2 cellular contexts compared by ENCODE assay signal in the genomic region with DNA sequence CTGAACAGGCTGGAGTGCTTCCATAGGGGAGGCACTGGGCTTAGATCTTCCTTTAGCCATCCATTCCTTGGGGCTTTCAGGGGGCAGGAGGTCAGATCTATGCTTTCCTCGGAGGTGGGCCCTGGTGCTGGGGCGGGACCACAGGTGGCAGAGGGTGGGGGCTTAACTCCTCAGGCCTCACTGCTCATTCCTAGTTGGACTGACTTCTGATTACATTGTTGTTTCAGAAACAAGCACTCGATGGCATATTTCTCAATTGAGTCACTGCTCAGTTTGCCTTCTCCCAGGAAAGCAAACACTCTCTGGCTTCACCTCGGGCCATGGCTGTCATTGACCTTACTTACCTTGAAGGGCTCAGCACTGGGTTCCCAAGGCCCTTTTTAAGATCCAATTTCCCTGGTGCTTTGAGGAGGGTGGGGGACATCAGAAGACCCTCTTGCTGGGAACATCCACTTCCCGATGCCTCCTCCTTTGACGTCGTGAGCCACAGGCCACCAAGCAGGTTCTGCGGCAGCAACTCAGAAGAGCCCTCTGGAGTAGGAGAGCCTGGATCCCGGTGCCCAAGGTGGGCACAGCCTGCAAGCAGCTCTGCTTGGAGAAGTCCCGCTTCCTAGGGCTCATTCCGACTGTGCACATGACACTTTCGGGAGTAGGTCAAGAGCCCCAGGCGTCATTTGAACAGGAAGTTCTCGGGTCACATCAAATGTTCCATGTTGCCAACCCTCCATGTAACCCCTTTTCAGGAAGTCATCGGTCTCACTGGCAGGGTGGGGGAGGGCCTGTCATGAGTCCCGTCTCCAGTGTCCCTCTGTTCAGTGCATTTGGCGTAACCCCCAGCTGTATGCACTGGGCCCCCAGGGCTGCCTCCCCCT.
TF ChIP-seq lines count a peak whose summit lies in the region.

No MANE protein-coding gene starts in this region.

TF ChIP-seq in A549, 52 proteins besides CTCF, POLR2A, EP300 and RAD21 (continued from another document and continues in another):
- TF ChIP-seq E2F6 (IDR thresholded peaks at IDR 0.05; ENCODE audit: borderline replicate concordance, low read depth) (peak; percentile 70; the same call in 1 of the 2 replicates), EHMT2 (IDR thresholded peaks at IDR 0.05; ENCODE audit: low read depth) (no peak), HDAC2 (IDR thresholded peaks at IDR 0.05) (peak; percentile 28; the same call in 1 of the 2 replicates), KDM5A (IDR thresholded peaks at IDR 0.05) (no peak), NFE2L2 (conservative IDR thresholded peaks at IDR 0.05; ENCODE audit: low read length) (no peak), PHF8 (IDR thresholded peaks at IDR 0.05; ENCODE audit: borderline replicate concordance, low read depth) (no peak), HOXB13 (CRISPR knock-in tag; IDR thresholded peaks at IDR 0.05; ENCODE audit: low read depth) (0 out of 2 replicates have a peak, but pooled peaks have one; percentile 40), FOSB (CRISPR knock-in tag; IDR thresholded peaks at IDR 0.05) (no peak), CBX8 (IDR thresholded peaks at IDR 0.05) (no peak), ZFP36 (IDR thresholded peaks at IDR 0.05; ENCODE audit: borderline replicate concordance, partially characterized antibody) (no peak), POLR2AphosphoS2 (conservative IDR thresholded peaks at IDR 0.05; ENCODE audit: low read length) (no peak), KDM1A (IDR thresholded peaks at IDR 0.05; ENCODE audit: low read depth) (no peak), RCOR1 (IDR thresholded peaks at IDR 0.05; ENCODE audit: low read depth, low read length) (no peak), MAFK (IDR thresholded peaks at IDR 0.05; ENCODE audit: partially characterized antibody) (no peak), PBX3 (IDR thresholded peaks at IDR 0.05) (no peak), EHF (CRISPR knock-in tag; IDR thresholded peaks at IDR 0.05) (no peak; the same call in 1 of the 2 replicates), BHLHE40 (IDR thresholded peaks at IDR 0.05; ENCODE audit: low read depth, low read length) (no peak), ESRRA (IDR thresholded peaks at IDR 0.05; ENCODE audit: borderline replicate concordance, low read length) (peak; percentile 31; the same call in 1 of the 2 replicates), TP53 (CRISPR knock-in tag; IDR thresholded peaks at IDR 0.05) (no peak), ZC3H11A (IDR thresholded peaks at IDR 0.05) (no peak), CEBPB (IDR thresholded peaks at IDR 0.05) (peak in 1 of 2 experiments; percentile 58; a peak in 2 of 4 replicates), MYC (IDR thresholded peaks at IDR 0.05; ENCODE audit: borderline replicate concordance, low read length) (no peak), MAZ (IDR thresholded peaks at IDR 0.05; ENCODE audit: borderline replicate concordance, low read depth, low read length) (no peak), CHD2 (IDR thresholded peaks at IDR 0.05; ENCODE audit: low read length, partially characterized antibody) (no peak), JUNB (IDR thresholded peaks at IDR 0.05) (peak; percentile 71)
- TF ChIP-seq, protein P1, sequence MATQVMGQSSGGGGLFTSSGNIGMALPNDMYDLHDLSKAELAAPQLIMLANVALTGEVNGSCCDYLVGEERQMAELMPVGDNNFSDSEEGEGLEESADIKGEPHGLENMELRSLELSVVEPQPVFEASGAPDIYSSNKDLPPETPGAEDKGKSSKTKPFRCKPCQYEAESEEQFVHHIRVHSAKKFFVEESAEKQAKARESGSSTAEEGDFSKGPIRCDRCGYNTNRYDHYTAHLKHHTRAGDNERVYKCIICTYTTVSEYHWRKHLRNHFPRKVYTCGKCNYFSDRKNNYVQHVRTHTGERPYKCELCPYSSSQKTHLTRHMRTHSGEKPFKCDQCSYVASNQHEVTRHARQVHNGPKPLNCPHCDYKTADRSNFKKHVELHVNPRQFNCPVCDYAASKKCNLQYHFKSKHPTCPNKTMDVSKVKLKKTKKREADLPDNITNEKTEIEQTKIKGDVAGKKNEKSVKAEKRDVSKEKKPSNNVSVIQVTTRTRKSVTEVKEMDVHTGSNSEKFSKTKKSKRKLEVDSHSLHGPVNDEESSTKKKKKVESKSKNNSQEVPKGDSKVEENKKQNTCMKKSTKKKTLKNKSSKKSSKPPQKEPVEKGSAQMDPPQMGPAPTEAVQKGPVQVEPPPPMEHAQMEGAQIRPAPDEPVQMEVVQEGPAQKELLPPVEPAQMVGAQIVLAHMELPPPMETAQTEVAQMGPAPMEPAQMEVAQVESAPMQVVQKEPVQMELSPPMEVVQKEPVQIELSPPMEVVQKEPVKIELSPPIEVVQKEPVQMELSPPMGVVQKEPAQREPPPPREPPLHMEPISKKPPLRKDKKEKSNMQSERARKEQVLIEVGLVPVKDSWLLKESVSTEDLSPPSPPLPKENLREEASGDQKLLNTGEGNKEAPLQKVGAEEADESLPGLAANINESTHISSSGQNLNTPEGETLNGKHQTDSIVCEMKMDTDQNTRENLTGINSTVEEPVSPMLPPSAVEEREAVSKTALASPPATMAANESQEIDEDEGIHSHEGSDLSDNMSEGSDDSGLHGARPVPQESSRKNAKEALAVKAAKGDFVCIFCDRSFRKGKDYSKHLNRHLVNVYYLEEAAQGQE (IDR thresholded peaks at IDR 0.05): no peak
- TF ChIP-seq, protein P2, sequence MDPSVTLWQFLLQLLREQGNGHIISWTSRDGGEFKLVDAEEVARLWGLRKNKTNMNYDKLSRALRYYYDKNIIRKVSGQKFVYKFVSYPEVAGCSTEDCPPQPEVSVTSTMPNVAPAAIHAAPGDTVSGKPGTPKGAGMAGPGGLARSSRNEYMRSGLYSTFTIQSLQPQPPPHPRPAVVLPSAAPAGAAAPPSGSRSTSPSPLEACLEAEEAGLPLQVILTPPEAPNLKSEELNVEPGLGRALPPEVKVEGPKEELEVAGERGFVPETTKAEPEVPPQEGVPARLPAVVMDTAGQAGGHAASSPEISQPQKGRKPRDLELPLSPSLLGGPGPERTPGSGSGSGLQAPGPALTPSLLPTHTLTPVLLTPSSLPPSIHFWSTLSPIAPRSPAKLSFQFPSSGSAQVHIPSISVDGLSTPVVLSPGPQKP (IDR thresholded peaks at IDR 0.05; ENCODE audit: low read depth, low read length): no peak

TF ChIP-seq in liver, 16 proteins besides CTCF, POLR2A, EP300 and RAD21 (continued from another document):
- TF ChIP-seq, protein P1 (IDR thresholded peaks at IDR 0.05): no peak
- peak; percentile 9 for TF ChIP-seq NR2F2 (IDR thresholded peaks at IDR 0.05)
- peak; percentile 86 to 87 for TF ChIP-seq RXRA (IDR thresholded peaks at IDR 0.05)
TF ChIP-seq in liver: peak in this region for 7.
